17 cellular contexts compared by ENCODE assay signal in genomic region chr1:117793396-117793795, GRCh38.
DNase-seq lines count a peak whose midpoint lies in the region; ATAC-seq and TF ChIP-seq lines count a peak whose summit lies in the region.
"Had no signal": no experiment of that assay in that cellular context is flagged by ENCODE, and none has a peak within 500 bp of the region (broad histone marks: within the 10 kb centered on the region; RNA-seq: fewer than 3 reads in every experiment).

No MANE protein-coding gene starts in this region.

- no peak overlapping the region for H2AK9ac ChIP-seq in IMR-90 (replicated peaks; ENCODE audit: low read depth, low read length, poor library complexity)

- intact Hi-C loops in IMR-90 (cut with micrococcal nuclease): no loop called here

- H2BK5ac ChIP-seq in IMR-90 (ENCODE audit: low read depth, low read length, poor library complexity, severe bottlenecking): peak overlapping the region; percentile 0
- H2BK5ac ChIP-seq in mesenchymal stem cell (ENCODE audit: low read depth, low read length, poor library complexity, severe bottlenecking): no peak overlapping the region

- TF ChIP-seq RAD21 in IMR-90 (IDR thresholded peaks at IDR 0.05; ENCODE audit: low read length): no peak

- H3K14ac ChIP-seq in IMR-90 (replicated peaks; ENCODE audit: low read depth, low read length) (peak overlapping the region; percentile 34), mesenchymal stem cell (ENCODE audit: low read length in 2 of 2) (no peak overlapping the region)

- no peak for TF ChIP-seq CTCF in IMR-90 (conservative IDR thresholded peaks at IDR 0.05; ENCODE audit: low read depth, low read length)

- H3K9ac ChIP-seq in IMR-90 (ENCODE audit: low read depth, low read length) (no peak overlapping the region), mesenchymal stem cell (ENCODE audit: low read length) (peak overlapping the region; percentile 33)
- H3K9ac ChIP-seq: GM23248, KMS-11 had no signal

- TF ChIP-seq POLR2A in IMR-90 (IDR thresholded peaks at IDR 0.05; ENCODE audit: low read depth, low read length): no peak

- H2AFZ ChIP-seq in IMR-90 (replicated peaks; ENCODE audit: low read length, poor library complexity) (peak overlapping the region; percentile 3), mesenchymal stem cell (ENCODE audit: low read depth, low read length) (no peak overlapping the region)

- ATAC-seq in IMR-90 (ENCODE audit: low read depth) (no peak), HG03095 (IDR thresholded peaks at IDR 0.05; ENCODE audit: unreplicated experiment) (no peak)
- ATAC-seq: HCT116, HepG2, PC-3 had no signal

- dilution Hi-C loops in IMR-90 (cut with HindIII; ENCODE audit: low sequenced_read_pairs, unreplicated experiment): no loop called here

- POLR2A ChIA-PET in IMR-90 (lab: Charles Lee; ENCODE audit: unreplicated experiment): no interaction called here

- peak overlapping the region; percentile 92 for H2BK20ac ChIP-seq in IMR-90 (ENCODE audit: low read depth, low read length)

- H3K23ac ChIP-seq in IMR-90 (ENCODE audit: low read depth, low read length) (peak overlapping the region; percentile 18; the same call in 1 of the 2 replicates), mesenchymal stem cell (ENCODE audit: low read length in 2 of 2) (no peak overlapping the region)

- BruUV-seq in IMR-90 (replicated peaks; lab: Mats Ljungman, UMichigan): no TSS peak

- peak overlapping the region; percentile 26; the same call in 1 of the 2 replicates for H3K18ac ChIP-seq in IMR-90 (ENCODE audit: low read depth, low read length)
- no peak overlapping the region for H3K18ac ChIP-seq in mesenchymal stem cell (ENCODE audit: low read depth in 1 of 2, low read length in 2 of 2)

- H2AK5ac ChIP-seq in IMR-90 (ENCODE audit: low read depth, low read length) (peak overlapping the region; percentile 65), mesenchymal stem cell (ENCODE audit: low read length, severe bottlenecking) (no peak overlapping the region)

- H3K79me1 ChIP-seq in IMR-90 (ENCODE audit: low read depth in 1 of 2, low read length in 2 of 2) (no peaks in the 10 kb centered on the region), mesenchymal stem cell (replicated peaks; ENCODE audit: low read length, poor library complexity, severe bottlenecking) (no peaks in the 10 kb centered on the region)

- H3K4me2 ChIP-seq in IMR-90 (ENCODE audit: low read depth, low read length): no peak overlapping the region
- H3K4me2 ChIP-seq in mesenchymal stem cell (ENCODE audit: low read length, poor library complexity, severe bottlenecking): no peak overlapping the region
- H3K4me2 ChIP-seq: KMS-11 had no signal

- CTCF ChIA-PET in IMR-90 (lab: Yijun Ruan, JAX): interaction anchor here (0.6 to 1.4 kb wide), 2 partner anchors 11 to 35 kb away, joined by 3 read pairs; no protein-coding TSS in a partner anchor

- H3K4me3 ChIP-seq in IMR-90 (ENCODE audit: insufficient read depth, low read depth, low read length) (no peak overlapping the region), mesenchymal stem cell (ENCODE audit: insufficient read depth in 1 of 2, low read depth in 1 of 2, low read length in 2 of 2) (peak overlapping the region in 1 of 2 experiments; percentile 36)
- H3K4me3 ChIP-seq: GM23248 had no signal

- no peak overlapping the region for H4K5ac ChIP-seq in IMR-90 (ENCODE audit: low read depth, low read length)

- H2BK120ac ChIP-seq in IMR-90 (ENCODE audit: low read depth, low read length) (peak overlapping the region; percentile 83), mesenchymal stem cell (ENCODE audit: low read depth, low read length) (no peak overlapping the region)

- no peak for DNase-seq in IMR-90
- DNase-seq in NCI-H2171 treated with DMSO at 0.1 percent for 48 hours (lab: John Stamatoyannopoulos, UW): peak; percentile 55
- DNase-seq in cerebellar cortex (ENCODE audit: low spot score): peak; percentile 94
- DNase-seq in mesenchymal stem cell: no peak
- no peak for DNase-seq in HK-2 (ENCODE audit: unreplicated experiment)
- no peak for DNase-seq in DMS79 treated with DMSO at 0.1 percent for 48 hours (lab: John Stamatoyannopoulos, UW)
- DNase-seq: COR-L47, NCI-H1048, NCI-H1436 treated with DMSO at 0.1 percent for 48 hours, NCI-H526 treated with DMSO at 0.1 percent for 48 hours, PC-3 had no signal

- no peaks in the 10 kb centered on the region for H4K20me1 ChIP-seq in IMR-90 (ENCODE audit: insufficient read depth, low read length)

- peaks cover 13% of the 10 kb centered on the region; the same call in 1 of the 2 replicates for H3K9me1 ChIP-seq in IMR-90 (ENCODE audit: insufficient read depth, low read length)

- H4K91ac ChIP-seq in IMR-90 (ENCODE audit: insufficient read depth, low read depth, low read length) (peak overlapping the region; percentile 47), mesenchymal stem cell (ENCODE audit: low read length) (peak overlapping the region; percentile 56)

- no peak overlapping the region for H3K56ac ChIP-seq in IMR-90 (ENCODE audit: extremely low read depth, insufficient read depth, low read length)

- peaks cover 13% of the 10 kb centered on the region for H3K4me1 ChIP-seq in IMR-90 (ENCODE audit: control insufficient read depth, insufficient read depth, low read length)
- H3K4me1 ChIP-seq in mesenchymal stem cell (ENCODE audit: control insufficient read depth, insufficient read depth, low read depth, low read length): no peaks in the 10 kb centered on the region

- H3K27me3 ChIP-seq in IMR-90 (ENCODE audit: control insufficient read depth, insufficient read depth, low read length) (no peaks in the 10 kb centered on the region), mesenchymal stem cell (ENCODE audit: control insufficient read depth in 1 of 2, insufficient read depth in 1 of 2, low read length in 2 of 2) (no peaks in the 10 kb centered on the region)

- H3K27ac ChIP-seq in IMR-90 (ENCODE audit: insufficient read depth, low read length) (no peak overlapping the region), mesenchymal stem cell (ENCODE audit: low read length, poor library complexity, severe bottlenecking) (no peak overlapping the region)
- H3K27ac ChIP-seq: GM23248, KMS-11, RWPE1 had no signal

- no peaks in the 10 kb centered on the region for H3K9me3 ChIP-seq in IMR-90 (ENCODE audit: control insufficient read depth, insufficient read depth, low read length)
- H3K9me3 ChIP-seq in mesenchymal stem cell (ENCODE audit: control insufficient read depth, low read length): no peaks in the 10 kb centered on the region

- H3K4ac ChIP-seq in IMR-90 (ENCODE audit: low read depth, low read length) (peak overlapping the region; percentile 69; the same call in 1 of the 2 replicates), mesenchymal stem cell (ENCODE audit: low read depth in 1 of 2, low read length in 2 of 2) (no peak overlapping the region)

- H3K36me3 ChIP-seq in IMR-90 (ENCODE audit: control insufficient read depth, insufficient read depth, low read length) (no peaks in the 10 kb centered on the region), mesenchymal stem cell (ENCODE audit: control insufficient read depth in 1 of 2, insufficient read depth in 2 of 2, low read depth in 1 of 2, low read length in 2 of 2) (no peaks in the 10 kb centered on the region)

- H2BK12ac ChIP-seq in mesenchymal stem cell (ENCODE audit: low read length in 2 of 2): no peak overlapping the region

- in situ Hi-C loops in IMR-90 (cut with MboI; ENCODE audit: low sequenced_read_pairs): no loop called here

- peak overlapping the region; percentile 65; the same call in 1 of the 3 replicates for H2BK15ac ChIP-seq in IMR-90 (ENCODE audit: low read depth, low read length)
- no peak overlapping the region for H2BK15ac ChIP-seq in mesenchymal stem cell (ENCODE audit: low read depth, poor library complexity, severe bottlenecking)

- 100% methylated on average over 1 of the region's 4 CpGs; no CpG with 5 or more reads in 1 of the 2 experiments for WGBS in IMR-90 (ENCODE audit: extremely low coverage in 2 of 2, insufficient read length in 1 of 2), 2 experiments
- WGBS in mesenchymal stem cell: over 99% methylated on average over 4 of the region's 4 CpGs

- H4K8ac ChIP-seq in IMR-90 (ENCODE audit: low read depth in 2 of 2, low read length in 2 of 2) (peak overlapping the region in 1 of 2 experiments; percentile 51; a peak in 1 of 4 replicates), mesenchymal stem cell (ENCODE audit: low read length) (no peak overlapping the region)

TF ChIP-seq in IMR-90, 13 proteins besides CTCF, POLR2A, EP300 and RAD21:
- TF ChIP-seq RCOR1 (IDR thresholded peaks at IDR 0.05; ENCODE audit: insufficient replicate concordance, low read length) (no peak), CHD1 (IDR thresholded peaks at IDR 0.05; ENCODE audit: low read depth, low read length) (no peak), USF2 (IDR thresholded peaks at IDR 0.05; ENCODE audit: low read depth, low read length) (no peak), ELK1 (IDR thresholded peaks at IDR 0.05; ENCODE audit: borderline replicate concordance, low read depth, low read length) (no peak), RFX5 (IDR thresholded peaks at IDR 0.05; ENCODE audit: low read depth, low read length) (no peak), FOS (IDR thresholded peaks at IDR 0.05; ENCODE audit: low read depth, low read length) (no peak), SMC3 (IDR thresholded peaks at IDR 0.05; ENCODE audit: low read depth, low read length) (no peak), CEBPB (IDR thresholded peaks at IDR 0.05; ENCODE audit: low read depth, low read length) (no peak), MAFK (IDR thresholded peaks at IDR 0.05; ENCODE audit: low read depth, low read length) (no peak), MAZ (IDR thresholded peaks at IDR 0.05; ENCODE audit: borderline replicate concordance, low read depth, low read length) (no peak), MXI1 (IDR thresholded peaks at IDR 0.05; ENCODE audit: borderline replicate concordance, low read depth, low read length) (no peak), NFE2L2 (IDR thresholded peaks at IDR 0.05; ENCODE audit: low read depth, low read length) (no peak), BHLHE40 (IDR thresholded peaks at IDR 0.05; ENCODE audit: low read depth, low read length) (no peak)

Comparison
In these comparisons a context has a peak if more than half of its experiments do, and no peak if none do; other contexts are left out.
1. DNase-seq: peak in NCI-H2171 treated with DMSO at 0.1 percent for 48 hours (single experiment) and cerebellar cortex (single experiment); none in IMR-90 (single experiment), mesenchymal stem cell (single experiment), HK-2 (single experiment) and DMS79 treated with DMSO at 0.1 percent for 48 hours (single experiment).